In the genomic region with DNA sequence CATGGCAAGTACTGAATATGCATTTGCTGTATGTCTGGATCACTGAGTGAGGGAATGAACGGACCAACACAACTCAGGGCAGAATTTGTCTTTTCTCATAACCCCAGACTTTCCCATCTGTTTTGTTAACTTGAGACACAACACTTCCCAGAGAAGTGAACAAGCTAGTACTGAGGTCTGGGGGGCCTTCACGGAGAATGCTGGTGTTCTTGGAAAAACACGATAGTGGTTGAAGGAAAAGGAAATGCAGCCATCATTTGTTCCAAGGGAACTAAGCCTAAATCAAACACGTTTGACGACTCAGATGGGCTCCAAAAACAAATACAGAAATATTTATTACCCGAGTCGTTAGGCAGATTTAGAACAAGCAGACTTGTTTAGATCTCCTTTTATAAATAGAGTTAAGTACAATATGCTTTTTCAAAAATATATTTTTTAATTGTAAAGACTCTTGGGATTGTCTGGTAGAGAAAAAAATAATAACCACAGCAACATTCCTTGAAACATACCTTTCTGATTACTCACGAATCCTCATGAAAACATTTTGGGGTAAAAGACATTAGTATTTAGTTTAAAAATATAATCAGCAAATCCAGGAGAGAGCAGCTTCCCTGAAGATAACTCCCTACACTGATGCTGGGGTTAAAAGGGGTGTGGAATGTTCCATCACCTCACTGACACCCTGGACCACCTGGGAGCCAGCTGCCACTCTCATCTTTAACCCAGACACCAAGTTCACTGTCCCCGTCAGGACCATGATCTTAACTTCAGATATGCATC, we compare ENCODE assay signal across 12 cellular contexts.
DNase-seq lines count a peak whose midpoint lies in the region; ATAC-seq, FAIRE-seq and TF ChIP-seq lines count a peak whose summit lies in the region.
"Had no signal": no experiment of that assay in that cellular context is flagged by ENCODE, and none has a peak within 500 bp of the region (broad histone marks: within the 10 kb centered on the region; RNA-seq: fewer than 3 reads in every experiment).

No MANE protein-coding gene starts in this region.

- no peaks in the 10 kb centered on the region for H3K27me3 ChIP-seq in H1 (replicated peaks in 1 of 4; ENCODE audit: control insufficient read depth in 3 of 4, extremely low read depth in 1 of 4, insufficient read depth in 3 of 4, low read length in 3 of 4)
- no peaks in the 10 kb centered on the region for H3K27me3 ChIP-seq in osteoblast (ENCODE audit: insufficient read depth, low read length)

- no peak for TF ChIP-seq RAD21 in H1 (IDR thresholded peaks at IDR 0.05 in 1 of 2, conservative IDR thresholded peaks at IDR 0.05 in 1 of 2; ENCODE audit: low read depth in 2 of 2, low read length in 2 of 2)

- H3K36me3 ChIP-seq in H1 (ENCODE audit: control insufficient read depth in 2 of 4, insufficient read depth in 4 of 4, low read length in 3 of 4): no peaks in the 10 kb centered on the region
- no peaks in the 10 kb centered on the region for H3K36me3 ChIP-seq in osteoblast (ENCODE audit: insufficient read depth, low read length)
- H3K36me3 ChIP-seq: cardiac muscle cell had no signal

- H4K8ac ChIP-seq in H1 (ENCODE audit: extremely low read depth, insufficient read depth, low read length): no peak overlapping the region

- no peak overlapping the region for H2AK5ac ChIP-seq in H1 (ENCODE audit: low read depth, low read length)

- H3K14ac ChIP-seq in H1 (ENCODE audit: insufficient read length): no peak overlapping the region

- H3K9me3 ChIP-seq in H1 (ENCODE audit: insufficient read depth in 2 of 2, low read depth in 1 of 2, low read length in 1 of 2) (peaks cover 0 to 6% of the 10 kb centered on the region in 2 experiments; a peak in 1 of 4 replicates), osteoblast (ENCODE audit: low read depth, low read length) (no peaks in the 10 kb centered on the region)

- no peak overlapping the region for H2BK5ac ChIP-seq in H1 (ENCODE audit: low read depth, low read length)

- no peak overlapping the region for H3K56ac ChIP-seq in H1 (replicated peaks; ENCODE audit: insufficient read length, low read depth, low read length)

- no peak for TF ChIP-seq POLR2A in H1 (IDR thresholded peaks at IDR 0.05; ENCODE audit: control extremely low read depth in 1 of 2, low read depth in 2 of 2, low read length in 2 of 2)

- H3K4me1 ChIP-seq in H1 (replicated peaks in 1 of 4; ENCODE audit: control insufficient read depth in 3 of 4, insufficient read depth in 4 of 4, low read length in 3 of 4): peaks cover 3 to 8% (median 3%) of the 10 kb centered on the region in 4 experiments; a peak in 6 of 7 replicates
- H3K4me1 ChIP-seq in osteoblast (ENCODE audit: insufficient read depth, low read length): peaks cover 26% of the 10 kb centered on the region

- H3K9ac ChIP-seq in H1 (replicated peaks in 1 of 4; ENCODE audit: extremely low read depth in 1 of 4, low read depth in 3 of 4, low read length in 3 of 4): no peak overlapping the region
- H3K9ac ChIP-seq: KMS-11 had no signal

- 92% methylated on average over 9 of the region's 9 CpGs; no CpG with 5 or more reads in 1 of the 2 experiments for WGBS in H1 (ENCODE audit: extremely low coverage in 1 of 2, insufficient coverage in 1 of 2, insufficient read length in 1 of 2, insufficient replicate concordance in 2 of 2, low coverage in 1 of 2, low lambda C conversion rate in 2 of 2, missing lambda C conversion rate in 1 of 2), 2 experiments

- DNase-seq in AG20443 (ENCODE audit: low spot score) (peak; percentile 43), HTR-8/SVneo (ENCODE audit: insufficient read length, low spot score) (peak; percentile 9), H1 (ENCODE audit: low read depth in 1 of 2, low spot score in 2 of 2) (no peak), osteoblast (ENCODE audit: insufficient read length, low spot score, missing footprints) (no peak), middle frontal gyrus (ENCODE audit: extremely low spot score, low spot score) (no peak), NCI-H2081 (lab: John Stamatoyannopoulos, UW) (no peak)
- DNase-seq: Calu3, NCI-H510A had no signal

- CTCF ChIA-PET in H1 (lab: Charles Lee; ENCODE audit: partially characterized antibody): interaction anchor here (0.9 kb wide), 1 partner anchor 9 kb away, joined by 3 read pairs; no protein-coding TSS in a partner anchor

- no peak overlapping the region for H2AFZ ChIP-seq in H1 (ENCODE audit: low read length)
- H2AFZ ChIP-seq in osteoblast (ENCODE audit: low read length): peak overlapping the region; percentile 83

- no peak overlapping the region for H2BK12ac ChIP-seq in H1 (ENCODE audit: low read depth, low read length)

- no peak for TF ChIP-seq EP300 in H1 (IDR thresholded peaks at IDR 0.05; ENCODE audit: borderline replicate concordance in 1 of 2, low read depth in 2 of 2, low read length in 2 of 2)

- no peak overlapping the region for H3K27ac ChIP-seq in H1 (ENCODE audit: low read depth, low read length)
- peak overlapping the region; percentile 76 for H3K27ac ChIP-seq in osteoblast (ENCODE audit: low read depth, low read length)
- H3K27ac ChIP-seq: cardiac muscle cell, KMS-11 had no signal

- H4K5ac ChIP-seq in H1 (ENCODE audit: insufficient read length, low read depth, low read length): no peak overlapping the region

- no peak overlapping the region for H3K4me3 ChIP-seq in H1 (ENCODE audit: extremely low read depth in 1 of 4, insufficient read depth in 2 of 4, low read depth in 3 of 4, low read length in 4 of 4)
- no peak overlapping the region for H3K4me3 ChIP-seq in osteoblast (ENCODE audit: insufficient read depth, low read length)
- H3K4me3 ChIP-seq: cardiac muscle cell had no signal

- peak overlapping the region; percentile 11; the same call in 1 of the 2 replicates for H2BK20ac ChIP-seq in H1 (ENCODE audit: low read length)

- H4K20me1 ChIP-seq in H1 (replicated peaks in 1 of 2; ENCODE audit: control insufficient read depth in 1 of 2, insufficient read depth in 2 of 2, low read length in 2 of 2) (no peaks in the 10 kb centered on the region), osteoblast (ENCODE audit: insufficient read depth, low read length) (no peaks in the 10 kb centered on the region)

- no peak overlapping the region for H3K23ac ChIP-seq in H1 (ENCODE audit: insufficient read length)

- H3K79me2 ChIP-seq in H1 (ENCODE audit: control insufficient read depth in 1 of 2, insufficient read depth in 2 of 2, low read length in 2 of 2) (no peaks in the 10 kb centered on the region), osteoblast (ENCODE audit: insufficient read depth, low read length) (no peaks in the 10 kb centered on the region)

- H3K79me1 ChIP-seq in H1 (ENCODE audit: low read depth, low read length): no peaks in the 10 kb centered on the region

- TF ChIP-seq CTCF in H1 (IDR thresholded peaks at IDR 0.05; ENCODE audit: control extremely low read depth in 1 of 3, insufficient read depth in 1 of 3, low read depth in 1 of 3, low read length in 3 of 3) (no peak), osteoblast (IDR thresholded peaks at IDR 0.05; ENCODE audit: extremely low read depth, low read depth, low read length) (no peak)

- H3K18ac ChIP-seq in H1 (ENCODE audit: extremely low read depth, low read length): no peak overlapping the region

- ATAC-seq in GM18870 (IDR thresholded peaks at IDR 0.05; ENCODE audit: unreplicated experiment): no peak
- no peak for ATAC-seq in HG03342 (IDR thresholded peaks at IDR 0.05; ENCODE audit: unreplicated experiment)

- POLR2A ChIA-PET in H1 (lab: Charles Lee; ENCODE audit: partially characterized antibody): no interaction called here

- FAIRE-seq in HTR-8/SVneo (lab: Jason Lieb, UNC) (no peak), H1 (lab: Jason Lieb, UNC) (no peak)

- H2BK15ac ChIP-seq in H1 (ENCODE audit: low read length): no peak overlapping the region

- no peak overlapping the region for H2BK120ac ChIP-seq in H1 (replicated peaks; ENCODE audit: low read depth, low read length)

- no peak overlapping the region for H3K4ac ChIP-seq in H1 (replicated peaks; ENCODE audit: insufficient read length, low read depth, low read length)

- H3K23me2 ChIP-seq in H1 (ENCODE audit: low read depth, low read length): no peaks in the 10 kb centered on the region; the same call in 1 of the 2 replicates

- H4K91ac ChIP-seq in H1 (replicated peaks; ENCODE audit: insufficient read length, low read length): no peak overlapping the region

- H3K4me2 ChIP-seq in H1 (ENCODE audit: insufficient read depth in 1 of 2, low read depth in 2 of 2, low read length in 2 of 2) (no peak overlapping the region), osteoblast (ENCODE audit: insufficient read depth, low read length) (peak overlapping the region; percentile 57)
- H3K4me2 ChIP-seq: KMS-11 had no signal

TF ChIP-seq in H1, 55 proteins besides CTCF, POLR2A, EP300 and RAD21:
- no peak for TF ChIP-seq CREB1 (IDR thresholded peaks at IDR 0.05)
- no peak for TF ChIP-seq JUND (IDR thresholded peaks at IDR 0.05; ENCODE audit: low read length)
- TF ChIP-seq POLR2AphosphoS5 (IDR thresholded peaks at IDR 0.05; ENCODE audit: low read depth, low read length): no peak

Comparison
In these comparisons a context has a peak if more than half of its experiments do, and no peak if none do; other contexts are left out.
1. DNase-seq: peak in AG20443 (single experiment) and HTR-8/SVneo (single experiment); none in H1 (0 of 2), osteoblast (single experiment), middle frontal gyrus (single experiment) and NCI-H2081 (0 of 2).